Comparison of ENCODE assay signal across 22 cellular contexts in genomic region chr15:36347272-36347864, GRCh38.
DNase-seq lines count a peak whose midpoint lies in the region; ATAC-seq and TF ChIP-seq lines count a peak whose summit lies in the region.
"Had no signal": no experiment of that assay in that cellular context is flagged by ENCODE, and none has a peak within 500 bp of the region (broad histone marks: within the 10 kb centered on the region; RNA-seq: fewer than 3 reads in every experiment).

No MANE protein-coding gene starts in this region.

- POLR2A ChIA-PET in PC-3 (lab: Charles Lee; ENCODE audit: unreplicated experiment) = no interaction called here

- in situ Hi-C loops in GM13977 (cut with MboI; ENCODE audit: low pct_unique_long_range_greater_than_20kb, low sequenced_read_pairs, unreplicated experiment) (no loop called here), G401 (cut with HindIII; ENCODE audit: low sequenced_read_pairs) (no loop called here)

- no peaks in the 10 kb centered on the region for H3F3A ChIP-seq in PC-3 (ENCODE audit: low read length, unreplicated experiment)

- H3K4me2 ChIP-seq in PC-3 (ENCODE audit: low read length) = no peak overlapping the region

- H4K20me1 ChIP-seq in PC-3 (ENCODE audit: low read length) = no peaks in the 10 kb centered on the region

- no peak overlapping the region for H3K4me3 ChIP-seq in PC-3 (ENCODE audit: low read length)

- no peaks in the 10 kb centered on the region for H3K4me1 Mint-ChIP-seq in natural killer cell treated with Interleukin-12 subunit alpha and Interleukin-12 subunit beta and Interleukin-15 and Interleukin-18, amount 100 ng/mL, for 72 hours (ENCODE audit: low read depth in 2 of 2)

- H3K27me3 ChIP-seq in PC-3 (ENCODE audit: low read length) = no peaks in the 10 kb centered on the region

- BruUV-seq in PC-3 (replicated peaks; lab: Mats Ljungman, UMichigan) = no TSS peak

- CTCF ChIA-PET in PC-3 (lab: Charles Lee) = no interaction called here

- H3K36me3 Mint-ChIP-seq in natural killer cell treated with Interleukin-12 subunit alpha and Interleukin-12 subunit beta and Interleukin-15 and Interleukin-18, amount 100 ng/mL, for 72 hours = no peaks in the 10 kb centered on the region

- no peak overlapping the region for H3K9ac ChIP-seq in PC-3 (ENCODE audit: low read length)

- intact Hi-C loops in PC-3 (cut with micrococcal nuclease) = no loop called here

- no peaks in the 10 kb centered on the region for H3K27me3 Mint-ChIP-seq in natural killer cell treated with Interleukin-12 subunit alpha and Interleukin-12 subunit beta and Interleukin-15 and Interleukin-18, amount 100 ng/mL, for 72 hours

- DNase-seq in NCI-H345 (lab: John Stamatoyannopoulos, UW) (peak; percentile 4), NCI-H345 treated with DMSO at 0.1 percent for 48 hours (lab: John Stamatoyannopoulos, UW; ENCODE audit: unreplicated experiment) (no peak), PC-3 (peak; percentile 50), dedifferentiated amniotic fluid mesenchymal stem cell (ENCODE audit: extremely low spot score) (peak; percentile 51), GM13977 (ENCODE audit: low spot score) (no peak), G401 (ENCODE audit: low spot score) (no peak), activated T-cell treated with anti-CD3 and anti-CD28 coated beads for 4 hours (no peak)
- DNase-seq in natural killer cell treated with Interleukin-12 subunit alpha and Interleukin-12 subunit beta and Interleukin-15 and Interleukin-18, amount 100 ng/mL, for 72 hours (ENCODE audit: low spot score) = no peak
- DNase-seq: 8988T, COR-L47, DMS79 treated with DMSO at 0.1 percent for 48 hours, GF-D8, GOT3, HFFc6, Kasumi-1, NCI-H1436, NCI-H2081, NCI-H526, SHP77 treated with DMSO at 0.1 percent for 48 hours, SW 1271 had no signal

- H3K27ac ChIP-seq in PC-3 (ENCODE audit: low read length) = no peak overlapping the region
- H3K27ac ChIP-seq: C4-2B had no signal

- no peaks in the 10 kb centered on the region for H3K36me3 ChIP-seq in PC-3 (ENCODE audit: low read depth, low read length)

- no peaks in the 10 kb centered on the region for H3K9me2 ChIP-seq in PC-3 (replicated peaks; ENCODE audit: low read length)

- no peak for TF ChIP-seq CTCF in PC-3 (conservative IDR thresholded peaks at IDR 0.05; ENCODE audit: low read depth, low read length)
- no peak for TF ChIP-seq CTCF in GM13977 (IDR thresholded peaks at IDR 0.05; ENCODE audit: extremely low read depth, insufficient read depth, missing control alignments)

- H3K9me3 ChIP-seq in PC-3 (ENCODE audit: low read length) = no peaks in the 10 kb centered on the region

- no peak overlapping the region for H3K4me3 Mint-ChIP-seq in natural killer cell treated with Interleukin-12 subunit alpha and Interleukin-12 subunit beta and Interleukin-15 and Interleukin-18, amount 100 ng/mL, for 72 hours
- H3K4me3 Mint-ChIP-seq: HFFc6 had no signal

- no peaks in the 10 kb centered on the region for H3K4me1 ChIP-seq in PC-3 (ENCODE audit: insufficient read depth, low read length)

- H3K27ac Mint-ChIP-seq in natural killer cell treated with Interleukin-12 subunit alpha and Interleukin-12 subunit beta and Interleukin-15 and Interleukin-18, amount 100 ng/mL, for 72 hours = no peak overlapping the region
- H3K27ac Mint-ChIP-seq: HFFc6 had no signal

- no peak overlapping the region for H2AFZ ChIP-seq in PC-3 (ENCODE audit: low read length)

- ATAC-seq in PC-3 = peak; percentile 40
- no peak for ATAC-seq in natural killer cell treated with Interleukin-12 subunit alpha and Interleukin-12 subunit beta and Interleukin-15 and Interleukin-18, amount 100 ng/mL, for 72 hours
- ATAC-seq: Panc1 had no signal

- H3K9me3 Mint-ChIP-seq in natural killer cell treated with Interleukin-12 subunit alpha and Interleukin-12 subunit beta and Interleukin-15 and Interleukin-18, amount 100 ng/mL, for 72 hours = peaks cover 11% of the 10 kb centered on the region
- H3K9me3 Mint-ChIP-seq: HFFc6 had no signal

- no peaks in the 10 kb centered on the region for H3K79me2 ChIP-seq in PC-3 (ENCODE audit: low read length)

Comparison
In these comparisons a context has a peak if more than half of its experiments do, and no peak if none do; other contexts are left out.
1. DNase-seq: peak in NCI-H345 (single experiment), PC-3 (single experiment) and dedifferentiated amniotic fluid mesenchymal stem cell (single experiment); none in NCI-H345 treated with DMSO at 0.1 percent for 48 hours (single experiment), natural killer cell treated with Interleukin-12 subunit alpha and Interleukin-12 subunit beta and Interleukin-15 and Interleukin-18, amount 100 ng/mL, for 72 hours (single experiment), GM13977 (single experiment), G401 (single experiment) and activated T-cell treated with anti-CD3 and anti-CD28 coated beads for 4 hours (single experiment).